18 cellular contexts compared by ENCODE assay signal in genomic region chr20:23625236-23625964, GRCh38. TPM values are rescaled to one million over a fixed set of nuclear protein-coding genes. Genes with fewer than 3 reads are reported as not detected.
DNase-seq lines count a peak whose midpoint lies in the region; ATAC-seq and TF ChIP-seq lines count a peak whose summit lies in the region.
"Had no signal": no experiment of that assay in that cellular context is flagged by ENCODE, and none has a peak within 500 bp of the region (broad histone marks: within the 10 kb centered on the region; RNA-seq: fewer than 3 reads in every experiment).

No MANE protein-coding gene starts in this region.

- no peak overlapping the region for H3K4me3 ChIP-seq in Peyer's patch
- H3K4me3 ChIP-seq: heart left ventricle, ovary had no signal

- H3K4me3 Mint-ChIP-seq in activated naive CD4-positive, alpha-beta T cell treated with anti-CD3 and anti-CD28 coated beads, Interleukin-2, amount 10 ng/mL, durations not matched to agents 7 days and 5 days: no peak overlapping the region
- H3K4me3 Mint-ChIP-seq: activated CD4-positive, alpha-beta T cell treated with anti-CD3 and anti-CD28 coated beads for 36 hours; CD4-positive, CD25-positive, alpha-beta regulatory T cell had no signal

- H3K36me3 ChIP-seq in Peyer's patch: no peaks in the 10 kb centered on the region
- H3K36me3 ChIP-seq: heart left ventricle, ovary had no signal

- in situ Hi-C loops in KBM-7 (cut with MboI; ENCODE audit: low pct_unique_long_range_greater_than_20kb, low sequenced_read_pairs): no loop called here

- CTCF ChIA-PET in activated naive CD4-positive, alpha-beta T cell treated with anti-CD3 and anti-CD28 coated beads, Interleukin-2, amount 10 ng/mL, durations not matched to agents 7 days and 5 days (lab: Charles Lee): no interaction called here

- H3K9me3 Mint-ChIP-seq in activated naive CD4-positive, alpha-beta T cell treated with anti-CD3 and anti-CD28 coated beads, Interleukin-2, amount 10 ng/mL, durations not matched to agents 7 days and 5 days: no peaks in the 10 kb centered on the region
- H3K9me3 Mint-ChIP-seq: activated naive CD4-positive, alpha-beta T cell treated with anti-CD3 and anti-CD28 coated beads, Interleukin-2, amount 50 U/mL, for 72 hours had no signal

- peak; percentile 23 for TF ChIP-seq CTCF in foreskin keratinocyte (conservative IDR thresholded peaks at IDR 0.05)
- no peak for TF ChIP-seq CTCF in Peyer's patch (IDR thresholded peaks at IDR 0.05)

- H3K4me1 ChIP-seq in foreskin keratinocyte: peaks cover 32% of the 10 kb centered on the region
- peaks cover 0 to 43% (median 0%) of the 10 kb centered on the region in 4 donors for H3K4me1 ChIP-seq in Peyer's patch

- H3K27ac ChIP-seq in foreskin keratinocyte (peak overlapping the region; percentile 99), Peyer's patch (no peak overlapping the region)
- H3K27ac ChIP-seq: ovary had no signal

- no peak for ATAC-seq in Right ventricle myocardium superior (ENCODE audit: poor library complexity)
- ATAC-seq in foreskin keratinocyte: peak; percentile 57
- ATAC-seq: activated CD4-positive, alpha-beta T cell treated with anti-CD3 and anti-CD28 coated beads for 36 hours; activated naive CD4-positive, alpha-beta T cell treated with anti-CD3 and anti-CD28 coated beads, Interleukin-2, amount 50 U/mL, for 72 hours; heart left ventricle; left cardiac atrium had no signal

- TF ChIP-seq POLR2A in Peyer's patch (IDR thresholded peaks at IDR 0.05): no peak

- H3K27me3 Mint-ChIP-seq in activated naive CD4-positive, alpha-beta T cell treated with anti-CD3 and anti-CD28 coated beads, Interleukin-2, amount 10 ng/mL, durations not matched to agents 7 days and 5 days: peaks cover 27% of the 10 kb centered on the region

- H3K27me3 ChIP-seq in foreskin keratinocyte (no peaks in the 10 kb centered on the region), Peyer's patch (no peaks in the 10 kb centered on the region)
- H3K27me3 ChIP-seq: heart left ventricle, ovary had no signal

- intact Hi-C loops in cardiac septum (cut with DNase I): no loop called here
- intact Hi-C loops in Right ventricle myocardium superior (cut with DNase I): no loop called here

- H3K36me3 Mint-ChIP-seq in activated naive CD4-positive, alpha-beta T cell treated with anti-CD3 and anti-CD28 coated beads, Interleukin-2, amount 10 ng/mL, durations not matched to agents 7 days and 5 days: no peaks in the 10 kb centered on the region
- H3K36me3 Mint-ChIP-seq: activated naive CD4-positive, alpha-beta T cell treated with anti-CD3 and anti-CD28 coated beads, Interleukin-2, amount 50 U/mL, for 72 hours; CD4-positive, CD25-positive, alpha-beta regulatory T cell had no signal

- H3K9me3 ChIP-seq in Peyer's patch: no peaks in the 10 kb centered on the region
- H3K9me3 ChIP-seq: ovary had no signal

- no peak overlapping the region for H3K27ac Mint-ChIP-seq in activated naive CD4-positive, alpha-beta T cell treated with anti-CD3 and anti-CD28 coated beads, Interleukin-2, amount 10 ng/mL, durations not matched to agents 7 days and 5 days
- H3K27ac Mint-ChIP-seq: activated CD4-positive, alpha-beta T cell treated with anti-CD3 and anti-CD28 coated beads for 36 hours; activated naive CD4-positive, alpha-beta T cell treated with anti-CD3 and anti-CD28 coated beads, Interleukin-2, amount 50 U/mL, for 72 hours had no signal

- DNase-seq in cardiac septum (ENCODE audit: low spot score) (peak; percentile 66), Right ventricle myocardium superior (no peak), NCI-H526 treated with DMSO at 0.1 percent for 48 hours (lab: John Stamatoyannopoulos, UW) (peak; percentile 92), foreskin keratinocyte (peak; percentile 94 to 97), Peyer's patch (no peak), T-helper 1 cell (no peak), KBM-7 (no peak)
- no peak for DNase-seq in activated naive CD4-positive, alpha-beta T cell treated with anti-CD3 and anti-CD28 coated beads, Interleukin-2, amount 10 ng/mL, durations not matched to agents 7 days and 5 days
- DNase-seq: 8988T; activated CD4-positive, alpha-beta T cell treated with anti-CD3 and anti-CD28 coated beads for 36 hours; heart left ventricle; left cardiac atrium; NCI-H1105 treated with DMSO at 0.1 percent for 48 hours; ovary; SIG-M5 had no signal

- H3K4me1 Mint-ChIP-seq in activated naive CD4-positive, alpha-beta T cell treated with anti-CD3 and anti-CD28 coated beads, Interleukin-2, amount 10 ng/mL, durations not matched to agents 7 days and 5 days: peaks cover 4% of the 10 kb centered on the region
- H3K4me1 Mint-ChIP-seq: activated CD4-positive, alpha-beta T cell treated with anti-CD3 and anti-CD28 coated beads for 36 hours had no signal

RNA-seq across cellular contexts. Expression of gene CST3, which starts 12.4 kb away (rescaled TPM):
- total RNA-seq in cardiac septum (486 TPM), Right ventricle myocardium superior (971 TPM), foreskin keratinocyte (203 and 226 TPM in 2 replicates), Peyer's patch (1,000 to 10,000 TPM in 2 of 4 donors, 100 to 1,000 TPM in 2; 221 to 1,587 (median 1,027) TPM)
- polyA plus RNA-seq in foreskin keratinocyte: 356 and 360 TPM in 2 replicates

RNA-seq across cellular contexts. Expression of gene CST9, which starts 19.7 kb away (rescaled TPM):
- total RNA-seq in cardiac septum: not detected
- total RNA-seq in Right ventricle myocardium superior: not detected
- not detected in 2 replicates for total RNA-seq in foreskin keratinocyte
- polyA plus RNA-seq in foreskin keratinocyte: not detected in 2 replicates
- not detected for total RNA-seq in Peyer's patch
- total RNA-seq: activated CD4-positive, alpha-beta T cell treated with anti-CD3 and anti-CD28 coated beads for 36 hours; activated naive CD4-positive, alpha-beta T cell treated with anti-CD3 and anti-CD28 coated beads, Interleukin-2, amount 50 U/mL, for 72 hours; CD4-positive, CD25-positive, alpha-beta regulatory T cell; heart left ventricle; left cardiac atrium; ovary had no signal
- polyA plus RNA-seq: CD4-positive, CD25-positive, alpha-beta regulatory T cell; heart left ventricle; ovary had no signal

RNA-seq across cellular contexts. Expression of gene CST9L, which starts 57.1 kb away (rescaled TPM):
- total RNA-seq in cardiac septum (not detected), Right ventricle myocardium superior (not detected), foreskin keratinocyte (not detected in 2 replicates), Peyer's patch (not detected)
- polyA plus RNA-seq in foreskin keratinocyte: not detected in 2 replicates
- total RNA-seq: activated CD4-positive, alpha-beta T cell treated with anti-CD3 and anti-CD28 coated beads for 36 hours; activated naive CD4-positive, alpha-beta T cell treated with anti-CD3 and anti-CD28 coated beads, Interleukin-2, amount 50 U/mL, for 72 hours; CD4-positive, CD25-positive, alpha-beta regulatory T cell; H1; heart left ventricle; left cardiac atrium; ovary had no signal
- polyA plus RNA-seq: CD4-positive, CD25-positive, alpha-beta regulatory T cell; H1; heart left ventricle; ovary had no signal

Comparison
In these comparisons a context has a peak if more than half of its experiments do, and no peak if none do; other contexts are left out.
1. DNase-seq: peak in cardiac septum (single experiment), NCI-H526 treated with DMSO at 0.1 percent for 48 hours (single experiment) and foreskin keratinocyte (2 of 2); none in Right ventricle myocardium superior (single experiment), activated naive CD4-positive, alpha-beta T cell treated with anti-CD3 and anti-CD28 coated beads, Interleukin-2, amount 10 ng/mL, durations not matched to agents 7 days and 5 days (single experiment), Peyer's patch (0 of 3), T-helper 1 cell (0 of 5) and KBM-7 (single experiment).